ENCODE assay signal across 8 cellular contexts in genomic region chr2:119283873-119284331, GRCh38.
DNase-seq lines count a peak whose midpoint lies in the region; ATAC-seq, FAIRE-seq and TF ChIP-seq lines count a peak whose summit lies in the region.

No MANE protein-coding gene starts in this region.

- DNase-seq in GM03348 (ENCODE audit: low spot score) (peak; percentile 93), RWPE2 (ENCODE audit: low spot score) (no peak), frontal cortex (ENCODE audit: low spot score in 2 of 2) (peak; percentile 22 to 65), putamen (ENCODE audit: low spot score) (peak; percentile 56), NAMALWA (ENCODE audit: low spot score) (no peak), NCI-H187 (lab: John Stamatoyannopoulos, UW) (no peak)
- no peak for DNase-seq in T-helper 2 cell treated with Interferon-gamma antibody and Interleukin-4, amounts not matched to agents 5 μg/mL and 100 μg/mL, for 36 hours (ENCODE audit: low spot score)

- no peak for FAIRE-seq in frontal cortex (lab: Jason Lieb, UNC)

- H3K4me1 ChIP-seq in RWPE2 (ENCODE audit: insufficient read depth, poor library complexity, severe bottlenecking): peaks cover 5% of the 10 kb centered on the region

- H3K27me3 ChIP-seq in RWPE2 (ENCODE audit: insufficient read depth, poor library complexity, severe bottlenecking): no peaks in the 10 kb centered on the region

- ATAC-seq in RWPE2 (ENCODE audit: low read depth) (peak; percentile 73), HG03139 (IDR thresholded peaks at IDR 0.05; ENCODE audit: unreplicated experiment) (no peak)

- H3K27me3 Mint-ChIP-seq in T-helper 2 cell treated with Interferon-gamma antibody and Interleukin-4, amounts not matched to agents 5 μg/mL and 100 μg/mL, for 36 hours (ENCODE audit: low read depth): no peaks in the 10 kb centered on the region

- no peaks in the 10 kb centered on the region for H3K36me3 Mint-ChIP-seq in T-helper 2 cell treated with Interferon-gamma antibody and Interleukin-4, amounts not matched to agents 5 μg/mL and 100 μg/mL, for 36 hours (ENCODE audit: low read depth)

- H3K4me3 Mint-ChIP-seq in T-helper 2 cell treated with Interferon-gamma antibody and Interleukin-4, amounts not matched to agents 5 μg/mL and 100 μg/mL, for 36 hours: no peak overlapping the region

- H3K4me1 Mint-ChIP-seq in T-helper 2 cell treated with Interferon-gamma antibody and Interleukin-4, amounts not matched to agents 5 μg/mL and 100 μg/mL, for 36 hours (ENCODE audit: low read depth): no peaks in the 10 kb centered on the region

- no peak overlapping the region for H3K27ac ChIP-seq in RWPE2 (ENCODE audit: poor library complexity, severe bottlenecking)

- no peaks in the 10 kb centered on the region for H3K36me3 ChIP-seq in RWPE2 (ENCODE audit: low read depth)

- no peak for TF ChIP-seq CTCF in RWPE2 (IDR thresholded peaks at IDR 0.05; ENCODE audit: poor library complexity, severe bottlenecking)

- H3K9me3 ChIP-seq in RWPE2 (ENCODE audit: severe bottlenecking): no peaks in the 10 kb centered on the region

- H3K4me3 ChIP-seq in RWPE2 (ENCODE audit: severe bottlenecking): no peak overlapping the region

- H3K27ac Mint-ChIP-seq in T-helper 2 cell treated with Interferon-gamma antibody and Interleukin-4, amounts not matched to agents 5 μg/mL and 100 μg/mL, for 36 hours: no peak overlapping the region

- H3K9me3 Mint-ChIP-seq in T-helper 2 cell treated with Interferon-gamma antibody and Interleukin-4, amounts not matched to agents 5 μg/mL and 100 μg/mL, for 36 hours: no peaks in the 10 kb centered on the region

Comparison
In these comparisons a context has a peak if more than half of its experiments do, and no peak if none do; other contexts are left out.
1. DNase-seq: peak in GM03348 (single experiment), frontal cortex (2 of 2) and putamen (single experiment); none in RWPE2 (single experiment), T-helper 2 cell treated with Interferon-gamma antibody and Interleukin-4, amounts not matched to agents 5 μg/mL and 100 μg/mL, for 36 hours (single experiment), NAMALWA (single experiment) and NCI-H187 (0 of 2).